In the genomic region with DNA sequence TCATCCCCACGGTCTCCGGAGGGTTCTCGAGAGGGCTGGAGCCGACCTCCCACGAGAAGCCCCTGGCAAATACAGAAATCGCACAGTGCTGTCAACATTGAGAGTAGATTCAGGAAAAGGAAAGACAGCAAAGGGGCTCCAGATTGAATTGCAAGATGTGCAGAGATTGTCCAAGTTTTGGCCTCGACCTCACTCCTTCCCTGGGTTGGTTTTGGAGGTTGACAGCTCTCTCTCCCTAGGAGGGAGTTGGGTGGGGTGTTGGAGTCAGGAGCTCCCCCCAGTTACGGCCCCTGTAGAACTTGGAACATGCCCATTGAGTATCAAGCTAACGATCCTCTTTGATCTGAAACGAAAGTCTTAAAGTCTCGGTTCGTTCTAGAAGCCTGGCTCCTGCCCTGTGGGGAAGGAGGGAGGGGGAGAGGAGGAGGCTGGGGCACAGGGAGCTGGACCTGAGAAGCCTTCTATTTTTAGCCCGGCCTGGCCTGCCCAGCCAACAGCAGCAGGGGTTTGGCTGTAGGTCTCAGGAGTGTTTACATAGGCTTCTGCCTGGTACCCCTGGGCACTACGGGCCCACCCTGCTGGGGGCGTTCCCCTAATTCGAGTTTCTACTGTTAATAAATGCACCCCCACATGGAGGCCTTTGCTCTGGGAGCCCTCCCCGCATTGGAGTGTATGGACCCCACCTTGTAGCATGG, we compare ENCODE assay signal across 8 cellular contexts. TPM values are rescaled to one million over a fixed set of nuclear protein-coding genes. Genes with fewer than 3 reads are reported as not detected.
DNase-seq lines count a peak whose midpoint lies in the region; ATAC-seq and TF ChIP-seq lines count a peak whose summit lies in the region.

No MANE protein-coding gene starts in this region.

- H3K36me3 ChIP-seq in HUES6 (ENCODE audit: control insufficient read depth, insufficient read depth, low read length) = no peaks in the 10 kb centered on the region

- H3K4me3 ChIP-seq in HUES6 (ENCODE audit: low read depth, low read length) = peak overlapping the region; percentile 56

- H3K9ac ChIP-seq in HUES6 (ENCODE audit: low read length) = no peak overlapping the region

- no peak overlapping the region for H3K27ac ChIP-seq in HUES6 (ENCODE audit: low read depth, low read length)
- H3K27ac ChIP-seq in substantia nigra (ENCODE audit: low read depth, low read length, poor library complexity, severe bottlenecking) = peak overlapping the region; percentile 21

- no peaks in the 10 kb centered on the region for H3K9me3 ChIP-seq in HUES6 (ENCODE audit: control insufficient read depth, insufficient read depth, low read depth, low read length)

- TF ChIP-seq CTCF in GM13977 (IDR thresholded peaks at IDR 0.05; ENCODE audit: extremely low read depth, insufficient read depth, missing control alignments) = no peak

- DNase-seq in cerebellum (ENCODE audit: low spot score) (peak; percentile 83), left colon (peak in 1 of 2 donors; percentile 39), substantia nigra (lab: John Stamatoyannopoulos, UW) (peak in 25 of 49 donors; percentile 10 to 80 (median 38)), GM13977 (ENCODE audit: low spot score) (no peak)
- DNase-seq in stimulated activated CD4-positive, alpha-beta T cell treated with anti-CD3 and anti-CD28 coated beads, Interleukin-4, amount 100 ng/mL, for 4 hours = no peak

- in situ Hi-C loops in GM13977 (cut with MboI; ENCODE audit: low pct_unique_long_range_greater_than_20kb, low sequenced_read_pairs, unreplicated experiment) = no loop called here

- intact Hi-C loops in left colon (cut with DNase I, micrococcal nuclease) = no loop called here

- H3K4me1 ChIP-seq in HUES6 (ENCODE audit: control insufficient read depth, insufficient read depth, low read length) = peaks cover 8% of the 10 kb centered on the region

- peak; percentile 36 for ATAC-seq in left colon
- ATAC-seq in GM18520 (IDR thresholded peaks at IDR 0.05; ENCODE audit: unreplicated experiment) = no peak
- no peak for ATAC-seq in GM21526 (IDR thresholded peaks at IDR 0.05; ENCODE audit: low FRiP score, unreplicated experiment)

- H3K27me3 ChIP-seq in HUES6 (ENCODE audit: control insufficient read depth, insufficient read depth, low read length) = peaks cover 100% of the 10 kb centered on the region

RNA-seq across cellular contexts. Expression of a gene that starts 0.7 kb away (rescaled TPM):
- total RNA-seq in cerebellum = 2.1 TPM
- under 1 TPM in 1 of 2 donors, not detected in 1; 0.25 TPM for total RNA-seq in left colon

Comparison
In these comparisons a context has a peak if more than half of its experiments do, and no peak if none do; other contexts are left out.
1. DNase-seq: peak in cerebellum (single experiment) and substantia nigra (25 of 49); none in GM13977 (single experiment) and stimulated activated CD4-positive, alpha-beta T cell treated with anti-CD3 and anti-CD28 coated beads, Interleukin-4, amount 100 ng/mL, for 4 hours (0 of 2).